In genomic region chr1:23848673-23849616, GRCh38 we compare ENCODE assay signal across 27 cellular contexts.
"Had no signal": no experiment of that assay in that cellular context is flagged by ENCODE, and none has a peak within 500 bp of the region (broad histone marks: within the 10 kb centered on the region; RNA-seq: fewer than 3 reads in every experiment).

No MANE protein-coding gene starts in this region.

- H3K9me3 Mint-ChIP-seq: activated CD8-positive, alpha-beta T cell treated with anti-CD3 and anti-CD28 coated beads for 36 hours; activated T-cell treated with anti-CD3 and anti-CD28 coated beads, Interleukin-2, amount 50 U/mL, for 4 hours; activated T-helper 17 cell treated with anti-CD3 and anti-CD28 coated beads, Interleukin-2, amount 50 U/mL, for 72 hours; central memory CD8-positive, alpha-beta T cell; dendritic cell treated with granulocyte-macrophage colony-stimulating factor and Interleukin-4, amounts not matched to agents 40 ng/mL and 50 ng/mL, for 4 days; immature natural killer cell; natural killer cell treated with Interleukin-12 subunit alpha and Interleukin-12 subunit beta and Interleukin-15 and Interleukin-18, amount 100 ng/mL, for 72 hours had no signal

- H3K9me3 ChIP-seq: breast epithelium, esophagus squamous epithelium, transverse colon had no signal

- H3K27ac Mint-ChIP-seq: activated CD4-positive, alpha-beta T cell treated with anti-CD3 and anti-CD28 coated beads, Interleukin-2, amount 10 ng/mL, durations not matched to agents 7 days and 5 days; activated CD8-positive, alpha-beta T cell treated with anti-CD3 and anti-CD28 coated beads for 36 hours; activated T-helper 17 cell treated with anti-CD3 and anti-CD28 coated beads, Interleukin-2, amount 50 U/mL, for 72 hours; dendritic cell treated with granulocyte-macrophage colony-stimulating factor and Interleukin-4, amounts not matched to agents 40 ng/mL and 50 ng/mL, for 4 days; immature natural killer cell; natural killer cell treated with Interleukin-12 subunit alpha and Interleukin-12 subunit beta and Interleukin-15 and Interleukin-18, amount 100 ng/mL, for 72 hours had no signal

- H3K4me3 ChIP-seq: breast epithelium, esophagus squamous epithelium, mucosa of descending colon, transverse colon had no signal

- H3K4me1 Mint-ChIP-seq: activated CD4-positive, alpha-beta T cell treated with anti-CD3 and anti-CD28 coated beads, Interleukin-2, amount 10 ng/mL, durations not matched to agents 7 days and 5 days; activated T-helper 17 cell treated with anti-CD3 and anti-CD28 coated beads, Interleukin-2, amount 50 U/mL, for 72 hours; central memory CD8-positive, alpha-beta T cell; immature natural killer cell had no signal

- H3K27ac ChIP-seq: breast epithelium, esophagus squamous epithelium, transverse colon had no signal

- H3K36me3 ChIP-seq: breast epithelium had no signal

- DNase-seq: activated CD4-positive, alpha-beta T cell treated with anti-CD3 and anti-CD28 coated beads, Interleukin-2, amount 10 ng/mL, durations not matched to agents 7 days and 5 days; activated CD4-positive, CD25-positive, alpha-beta regulatory T cell treated with anti-CD3 and anti-CD28 coated beads, Interleukin-2, amount 50 U/mL, for 72 hours; activated CD8-positive, alpha-beta T cell treated with anti-CD3 and anti-CD28 coated beads for 36 hours; activated gamma-delta T cell treated with Interleukin-2 at 50 U/mL for 16 hours; activated naive CD4-positive, alpha-beta T cell treated with anti-CD3 and anti-CD28 coated beads, Interleukin-2, amount 50 U/mL, for 16 hours; activated T-cell treated with anti-CD3 and anti-CD28 coated beads, Interleukin-2, amount 50 U/mL, for 4 hours; amygdala; effector CD4-positive, alpha-beta T cell; esophagus squamous epithelium; foreskin melanocyte; glutamatergic neuron; hippocampal formation; immature natural killer cell; kidney; mucosa of descending colon; retina; stimulated activated CD4-positive, alpha-beta T cell treated with anti-CD3 and anti-CD28 coated beads, Interleukin-15, amount 100 ng/mL, for 24 hours; stimulated activated CD4-positive, alpha-beta T cell treated with anti-CD3 and anti-CD28 coated beads, Interleukin-2, amount 100 ng/mL, for 24 hours; stimulated activated naive CD4-positive, alpha-beta T cell; T-helper 2 cell; transverse colon had no signal

- H3K4me1 ChIP-seq: breast epithelium, esophagus squamous epithelium, transverse colon had no signal

- H3K27me3 Mint-ChIP-seq: activated CD4-positive, alpha-beta T cell treated with anti-CD3 and anti-CD28 coated beads, Interleukin-2, amount 10 ng/mL, durations not matched to agents 7 days and 5 days; activated CD8-positive, alpha-beta T cell treated with anti-CD3 and anti-CD28 coated beads for 36 hours; activated T-helper 17 cell treated with anti-CD3 and anti-CD28 coated beads, Interleukin-2, amount 50 U/mL, for 72 hours; central memory CD8-positive, alpha-beta T cell; dendritic cell treated with granulocyte-macrophage colony-stimulating factor and Interleukin-4, amounts not matched to agents 40 ng/mL and 50 ng/mL, for 4 days; natural killer cell treated with Interleukin-12 subunit alpha and Interleukin-12 subunit beta and Interleukin-15 and Interleukin-18, amount 100 ng/mL, for 72 hours had no signal

- ATAC-seq: activated CD8-positive, alpha-beta T cell treated with anti-CD3 and anti-CD28 coated beads for 36 hours; activated T-cell treated with anti-CD3 and anti-CD28 coated beads, Interleukin-2, amount 50 U/mL, for 4 hours; activated T-helper 17 cell treated with anti-CD3 and anti-CD28 coated beads, Interleukin-2, amount 50 U/mL, for 72 hours; left lobe of liver; mucosa of descending colon; natural killer cell treated with Interleukin-12 subunit alpha and Interleukin-12 subunit beta and Interleukin-15 and Interleukin-18, amount 100 ng/mL, for 72 hours had no signal

- H3K27me3 ChIP-seq: breast epithelium, esophagus squamous epithelium, transverse colon had no signal

- H3K4me3 Mint-ChIP-seq: activated CD4-positive, alpha-beta T cell treated with anti-CD3 and anti-CD28 coated beads, Interleukin-2, amount 10 ng/mL, durations not matched to agents 7 days and 5 days; activated CD8-positive, alpha-beta T cell treated with anti-CD3 and anti-CD28 coated beads for 36 hours; activated T-cell treated with anti-CD3 and anti-CD28 coated beads, Interleukin-2, amount 50 U/mL, for 4 hours; activated T-helper 17 cell treated with anti-CD3 and anti-CD28 coated beads, Interleukin-2, amount 50 U/mL, for 72 hours; central memory CD8-positive, alpha-beta T cell; dendritic cell treated with granulocyte-macrophage colony-stimulating factor and Interleukin-4, amounts not matched to agents 40 ng/mL and 50 ng/mL, for 4 days; immature natural killer cell; natural killer cell treated with Interleukin-12 subunit alpha and Interleukin-12 subunit beta and Interleukin-15 and Interleukin-18, amount 100 ng/mL, for 72 hours had no signal
